26 cellular contexts compared by ENCODE assay signal in the genomic region with DNA sequence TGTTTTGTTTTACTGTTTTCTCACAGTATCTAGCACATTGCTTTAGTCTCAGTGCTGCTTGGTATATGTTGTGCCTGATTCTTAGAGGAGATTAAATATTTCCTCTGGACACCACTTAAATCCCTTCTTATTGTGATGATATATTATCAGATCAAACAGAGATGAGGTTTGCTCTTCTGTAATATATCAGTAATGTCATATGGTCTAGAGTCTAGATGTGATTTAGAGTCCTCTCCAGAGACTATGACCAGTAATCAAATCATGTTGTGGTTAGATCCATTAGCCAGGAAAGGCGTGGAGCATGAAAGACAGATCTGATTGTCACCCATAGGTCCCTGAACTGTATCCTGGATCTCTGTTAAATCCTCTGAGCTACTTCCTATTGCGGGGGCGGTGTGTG. TPM values are rescaled to one million over a fixed set of nuclear protein-coding genes. Genes with fewer than 3 reads are reported as not detected.
DNase-seq lines count a peak whose midpoint lies in the region; ATAC-seq and TF ChIP-seq lines count a peak whose summit lies in the region.
"Had no signal": no experiment of that assay in that cellular context is flagged by ENCODE, and none has a peak within 500 bp of the region (broad histone marks: within the 10 kb centered on the region; RNA-seq: fewer than 3 reads in every experiment).

No MANE protein-coding gene starts in this region.

- peak overlapping the region; percentile 70 for H3K27ac Mint-ChIP-seq in activated CD4-positive, alpha-beta T cell treated with anti-CD3 and anti-CD28 coated beads for 36 hours
- peak overlapping the region; percentile 7 to 81 (median 44) for H3K27ac Mint-ChIP-seq in CD4-positive, alpha-beta memory T cell
- peak overlapping the region; percentile 70 for H3K27ac Mint-ChIP-seq in glutamatergic neuron (ENCODE audit: unreplicated experiment)
- H3K27ac Mint-ChIP-seq: natural killer cell, type B pancreatic cell had no signal

- no peak overlapping the region for H3K4me3 ChIP-seq in CD4-positive, alpha-beta memory T cell (ENCODE audit: low read length in 2 of 2)
- peak overlapping the region; percentile 22 for H3K4me3 ChIP-seq in OCI-LY1 (ENCODE audit: low read depth, low read length, poor library complexity, severe bottlenecking)
- H3K4me3 ChIP-seq: A549; ascending aorta; BLaER1 treated with 17β-estradiol and CSF1 and Interleukin-3, amounts not matched to agents 10 nM and 100 nM; HAP-1; heart right ventricle; spleen had no signal

- H3K36me3 Mint-ChIP-seq in activated CD4-positive, alpha-beta T cell treated with anti-CD3 and anti-CD28 coated beads for 36 hours (ENCODE audit: low read depth) = peaks cover 12% of the 10 kb centered on the region
- H3K36me3 Mint-ChIP-seq in CD4-positive, alpha-beta memory T cell = peaks cover 4 to 23% of the 10 kb centered on the region in 2 donors
- H3K36me3 Mint-ChIP-seq in glutamatergic neuron (ENCODE audit: unreplicated experiment) = no peaks in the 10 kb centered on the region
- H3K36me3 Mint-ChIP-seq: natural killer cell, type B pancreatic cell had no signal

- H3K27me3 ChIP-seq in CD4-positive, alpha-beta memory T cell (ENCODE audit: insufficient read depth, low read length) = no peaks in the 10 kb centered on the region
- no peaks in the 10 kb centered on the region for H3K27me3 ChIP-seq in OCI-LY1 (ENCODE audit: insufficient read depth, low read length)
- H3K27me3 ChIP-seq: ascending aorta; BLaER1 treated with 17β-estradiol and CSF1 and Interleukin-3, amounts not matched to agents 10 nM and 100 nM; spleen had no signal

- H4K20me1 ChIP-seq in OCI-LY1 (ENCODE audit: insufficient read depth, low read length) = no peaks in the 10 kb centered on the region
- H4K20me1 ChIP-seq: BLaER1 treated with 17β-estradiol and CSF1 and Interleukin-3, amounts not matched to agents 10 nM and 100 nM had no signal

- H3K9ac ChIP-seq in OCI-LY1 (ENCODE audit: low read length) = peak overlapping the region; percentile 61
- H3K9ac ChIP-seq: BLaER1 treated with 17β-estradiol and CSF1 and Interleukin-3, amounts not matched to agents 10 nM and 100 nM had no signal

- no peaks in the 10 kb centered on the region for H3K9me2 ChIP-seq in OCI-LY1 (ENCODE audit: low read depth, low read length)

- H3K4me1 ChIP-seq in CD4-positive, alpha-beta memory T cell (ENCODE audit: insufficient read depth, low read length) = peaks cover 78% of the 10 kb centered on the region
- peaks cover 93% of the 10 kb centered on the region for H3K4me1 ChIP-seq in OCI-LY1 (ENCODE audit: insufficient read depth, low read length, severe bottlenecking)
- H3K4me1 ChIP-seq: A549; ascending aorta; BLaER1 treated with 17β-estradiol and CSF1 and Interleukin-3, amounts not matched to agents 10 nM and 100 nM; HAP-1; heart right ventricle; spleen had no signal

- TF ChIP-seq CTCF in OCI-LY1 (IDR thresholded peaks at IDR 0.05; ENCODE audit: low read length) = no peak
- TF ChIP-seq CTCF in glutamatergic neuron (IDR thresholded peaks at IDR 0.05; ENCODE audit: partially characterized antibody, unreplicated experiment) = no peak

- no peak overlapping the region for H3K27ac ChIP-seq in CD4-positive, alpha-beta memory T cell (ENCODE audit: low read depth, low read length)
- peak overlapping the region; percentile 77 for H3K27ac ChIP-seq in OCI-LY1 (ENCODE audit: low read depth, low read length, poor library complexity, severe bottlenecking)
- H3K27ac ChIP-seq: A549; ascending aorta; BLaER1 treated with 17β-estradiol and CSF1 and Interleukin-3, amounts not matched to agents 10 nM and 100 nM; heart right ventricle; spleen had no signal

- H3K36me3 ChIP-seq in CD4-positive, alpha-beta memory T cell (ENCODE audit: insufficient read depth, low read length) = no peaks in the 10 kb centered on the region
- H3K36me3 ChIP-seq in OCI-LY1 (ENCODE audit: insufficient read depth, low read length) = peaks cover 15% of the 10 kb centered on the region; the same call in 1 of the 2 replicates
- H3K36me3 ChIP-seq: ascending aorta; BLaER1 treated with 17β-estradiol and CSF1 and Interleukin-3, amounts not matched to agents 10 nM and 100 nM; HAP-1; heart right ventricle; spleen had no signal

- no peaks in the 10 kb centered on the region for H3K9me3 Mint-ChIP-seq in activated CD4-positive, alpha-beta T cell treated with anti-CD3 and anti-CD28 coated beads for 36 hours (ENCODE audit: low read depth)
- H3K9me3 Mint-ChIP-seq in CD4-positive, alpha-beta memory T cell = no peaks in the 10 kb centered on the region
- H3K9me3 Mint-ChIP-seq in glutamatergic neuron (ENCODE audit: unreplicated experiment) = peaks cover 6% of the 10 kb centered on the region
- H3K9me3 Mint-ChIP-seq: natural killer cell, type B pancreatic cell had no signal

- no peaks in the 10 kb centered on the region for H3K27me3 Mint-ChIP-seq in activated CD4-positive, alpha-beta T cell treated with anti-CD3 and anti-CD28 coated beads for 36 hours
- H3K27me3 Mint-ChIP-seq in CD4-positive, alpha-beta memory T cell = no peaks in the 10 kb centered on the region
- peaks cover 4% of the 10 kb centered on the region for H3K27me3 Mint-ChIP-seq in glutamatergic neuron (ENCODE audit: unreplicated experiment)
- H3K27me3 Mint-ChIP-seq: type B pancreatic cell had no signal

- H3K79me2 ChIP-seq in OCI-LY1 (ENCODE audit: insufficient read depth, low read length) = peaks cover 88% of the 10 kb centered on the region

- no peak for DNase-seq in activated CD4-positive, alpha-beta T cell treated with anti-CD3 and anti-CD28 coated beads for 36 hours
- DNase-seq in activated CD4-positive, alpha-beta T cell treated with anti-CD3 and anti-CD28 coated beads for 48 hours = no peak
- DNase-seq in CD4-positive, alpha-beta memory T cell = no peak
- DNase-seq in glutamatergic neuron = no peak
- DNase-seq in stimulated activated CD8-positive, alpha-beta memory T cell treated with anti-CD3 and anti-CD28 coated beads, Interleukin-4, amount 100 ng/mL, for 48 hours = no peak
- DNase-seq: activated CD8-positive, alpha-beta memory T cell treated with anti-CD3 and anti-CD28 coated beads, Interleukin-2, amount 50 U/mL, for 4 hours; activated gamma-delta T cell treated with Interleukin-2 at 50 U/mL for 16 hours; caudate nucleus; dermis blood vessel endothelial cell; DMS153; heart right ventricle; left colon; natural killer cell; NCI-H1105 treated with DMSO at 0.1 percent for 48 hours; NCI-H2081; NCI-H345; spleen; stimulated activated CD4-positive, alpha-beta T cell treated with anti-CD3 and anti-CD28 coated beads, Interleukin-4, amount 100 ng/mL, for 4 hours had no signal

- intact Hi-C loops in activated CD4-positive, alpha-beta T cell treated with anti-CD3 and anti-CD28 coated beads for 36 hours (cut with DNase I, micrococcal nuclease) = no loop called here
- intact Hi-C loops in CD4-positive, alpha-beta memory T cell (cut with micrococcal nuclease) = no loop called here

- H2AFZ ChIP-seq in OCI-LY1 (ENCODE audit: low read length) = no peak overlapping the region

- no peaks in the 10 kb centered on the region for H3K9me3 ChIP-seq in CD4-positive, alpha-beta memory T cell (ENCODE audit: control insufficient read depth in 1 of 2, low read length in 2 of 2)
- H3K9me3 ChIP-seq in OCI-LY1 (ENCODE audit: low read length) = no peaks in the 10 kb centered on the region
- H3K9me3 ChIP-seq: A549; ascending aorta; BLaER1 treated with 17β-estradiol and CSF1 and Interleukin-3, amounts not matched to agents 10 nM and 100 nM; HAP-1; heart right ventricle; spleen had no signal

- H3K4me1 Mint-ChIP-seq in activated CD4-positive, alpha-beta T cell treated with anti-CD3 and anti-CD28 coated beads for 36 hours = peaks cover 80% of the 10 kb centered on the region
- peaks cover 63 to 80% (median 72%) of the 10 kb centered on the region in 4 donors for H3K4me1 Mint-ChIP-seq in CD4-positive, alpha-beta memory T cell
- H3K4me1 Mint-ChIP-seq in glutamatergic neuron (ENCODE audit: low read depth, unreplicated experiment) = peaks cover 32% of the 10 kb centered on the region
- H3K4me1 Mint-ChIP-seq: natural killer cell had no signal

- peak overlapping the region; percentile 59 for H3K4me2 ChIP-seq in OCI-LY1 (ENCODE audit: low read length)
- H3K4me2 ChIP-seq: A549 had no signal

- CTCF ChIA-PET in activated CD4-positive, alpha-beta T cell treated with anti-CD3 and anti-CD28 coated beads for 36 hours (lab: Charles Lee) = interaction anchor here (1.4 to 11.5 kb wide), 2 partner anchors 10 to 19 kb away, joined by 3 to 132 read pairs; no protein-coding TSS in a partner anchor
- CTCF ChIA-PET in CD4-positive, alpha-beta memory T cell (lab: Charles Lee; ENCODE audit: partially characterized antibody) = interaction anchor here (3.1 to 5.2 kb wide), 2 partner anchors 25 to 30 kb away, joined by 24 to 27 read pairs; partner anchors contain the start of gene CAMK4

- no peak overlapping the region for H3K4me3 Mint-ChIP-seq in activated CD4-positive, alpha-beta T cell treated with anti-CD3 and anti-CD28 coated beads for 36 hours
- H3K4me3 Mint-ChIP-seq in CD4-positive, alpha-beta memory T cell = peak overlapping the region in 4 of 8 donors; percentile 11 to 59 (median 53)
- peak overlapping the region; percentile 23 for H3K4me3 Mint-ChIP-seq in glutamatergic neuron (ENCODE audit: unreplicated experiment)
- H3K4me3 Mint-ChIP-seq: natural killer cell, type B pancreatic cell had no signal

- no peaks in the 10 kb centered on the region for H3F3A ChIP-seq in OCI-LY1 (ENCODE audit: insufficient read depth, low read length)

- POLR2A ChIA-PET in activated CD4-positive, alpha-beta T cell treated with anti-CD3 and anti-CD28 coated beads for 36 hours (lab: Charles Lee) = no interaction called here
- POLR2A ChIA-PET in CD4-positive, alpha-beta memory T cell (lab: Charles Lee; ENCODE audit: partially characterized antibody) = interaction anchor here (1.0 to 9.8 kb wide), 3 partner anchors 12 to 24 kb away, joined by 3 to 75 read pairs (median 4); partner anchors contain the start of gene CAMK4

- ATAC-seq in activated CD4-positive, alpha-beta T cell treated with anti-CD3 and anti-CD28 coated beads for 36 hours = no peak
- ATAC-seq in HG02884 (IDR thresholded peaks at IDR 0.05; ENCODE audit: unreplicated experiment) (no peak), GM18909 (IDR thresholded peaks at IDR 0.05; ENCODE audit: poor library complexity, unreplicated experiment) (no peak)
- ATAC-seq: A549, heart right ventricle, left colon, natural killer cell had no signal

RNA-seq across cellular contexts. Expression of gene CAMK4, which starts 24.4 kb away (rescaled TPM):
- 10 to 100 TPM; 49.4 to 53.1 TPM for total RNA-seq in activated CD4-positive, alpha-beta T cell treated with anti-CD3 and anti-CD28 coated beads for 36 hours
- total RNA-seq in CD4-positive, alpha-beta memory T cell = 100 to 1,000 TPM; 243 to 257 TPM
- 10 to 100 TPM; 84.3 to 86.9 TPM for polyA plus RNA-seq in CD4-positive, alpha-beta memory T cell
- total RNA-seq in glutamatergic neuron (ENCODE audit: unreplicated experiment) = 33.7 TPM
- polyA plus RNA-seq: A549 had no signal
